Comparison of ENCODE assay signal across 29 cellular contexts in the genomic region with DNA sequence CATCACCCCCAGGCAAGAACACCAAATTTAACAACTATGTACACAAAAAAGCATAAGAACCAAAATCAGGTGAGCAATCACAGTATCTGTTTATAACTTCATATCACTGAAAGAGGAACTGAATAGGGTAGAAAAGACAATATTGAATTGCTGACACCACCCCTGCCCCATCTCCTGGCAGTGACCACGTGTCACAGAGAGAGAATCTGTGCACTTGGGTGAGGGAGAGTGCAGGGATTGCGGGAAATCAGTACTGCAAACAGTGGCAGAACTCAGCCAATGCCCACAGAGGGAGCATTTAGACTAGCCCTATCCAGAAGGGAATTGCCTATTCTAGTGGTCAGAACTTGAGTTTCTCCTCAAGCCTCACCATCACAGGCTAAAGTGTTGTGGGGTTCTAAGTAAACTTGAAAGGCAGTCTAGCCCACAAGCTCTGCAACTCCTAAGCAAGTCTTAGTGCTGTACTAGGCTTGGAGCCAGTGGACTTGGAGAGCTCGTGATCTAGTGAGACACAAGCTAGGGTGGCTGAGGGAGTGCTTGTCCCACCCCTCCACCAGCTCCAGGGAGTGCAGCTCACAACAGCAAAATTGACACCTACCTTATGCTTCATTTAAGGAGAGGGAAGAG.
"Had no signal": no experiment of that assay in that cellular context is flagged by ENCODE, and none has a peak within 500 bp of the region (broad histone marks: within the 10 kb centered on the region; RNA-seq: fewer than 3 reads in every experiment).

No MANE protein-coding gene starts in this region.

- H3K4me3 ChIP-seq: coronary artery, dorsolateral prefrontal cortex, gastroesophageal sphincter, heart left ventricle, hepatocyte, left lung, lower lobe of right lung, mucosa of descending colon had no signal

- FAIRE-seq: colon, endometrium, frontal cortex, kidney had no signal

- ATAC-seq: effector memory CD8-positive, alpha-beta T cell; esophagus mucosa; foreskin keratinocyte; gastroesophageal sphincter; heart left ventricle; left lung; left ventricle myocardium superior; lower lobe of right lung; naive thymus-derived CD8-positive, alpha-beta T cell had no signal

- DNase-seq: dermis blood vessel endothelial cell; dorsolateral prefrontal cortex; effector CD8-positive, alpha-beta T cell; effector memory CD8-positive, alpha-beta T cell; endodermal cell; erythroblast; foreskin keratinocyte; heart left ventricle; hypothalamus; immature natural killer cell; islet precursor cell; kidney; kidney glomerular epithelial cell; left lung; left ventricle myocardium superior; lower lobe of right lung; mesenchymal stem cell; mucosa of descending colon; naive B cell; naive thymus-derived CD8-positive, alpha-beta T cell had no signal

- H3K36me3 Mint-ChIP-seq: mesothelial cell of epicardium had no signal

- H3K9me3 ChIP-seq: lower lobe of right lung, mucosa of descending colon had no signal

- H3K27ac Mint-ChIP-seq: effector memory CD8-positive, alpha-beta T cell; endodermal cell; immature natural killer cell; mesothelial cell of epicardium; naive B cell; naive thymus-derived CD8-positive, alpha-beta T cell had no signal

- H3K27me3 ChIP-seq: foreskin keratinocyte, hepatocyte, left lung had no signal

- H3K4me3 Mint-ChIP-seq: effector memory CD8-positive, alpha-beta T cell; endodermal cell; mesothelial cell of epicardium; naive B cell; naive thymus-derived CD8-positive, alpha-beta T cell had no signal

- H3K27ac ChIP-seq: coronary artery, dorsolateral prefrontal cortex, epithelial cell of prostate, foreskin keratinocyte, gastroesophageal sphincter, heart left ventricle, hepatocyte, left lung, lower lobe of right lung had no signal

- H3K36me3 ChIP-seq: gastroesophageal sphincter, heart left ventricle, left lung, lower lobe of right lung had no signal

- H3K4me2 ChIP-seq: hepatocyte had no signal

- H3K79me2 ChIP-seq: hepatocyte had no signal

- H3K4me1 Mint-ChIP-seq: endodermal cell; mesothelial cell of epicardium; naive B cell; naive thymus-derived CD8-positive, alpha-beta T cell had no signal

- H2AFZ ChIP-seq: hepatocyte had no signal

- H3K4me1 ChIP-seq: foreskin keratinocyte, gastroesophageal sphincter, heart left ventricle, left lung, lower lobe of right lung had no signal
